Comparison of ENCODE assay signal across 8 cellular contexts in the genomic region with DNA sequence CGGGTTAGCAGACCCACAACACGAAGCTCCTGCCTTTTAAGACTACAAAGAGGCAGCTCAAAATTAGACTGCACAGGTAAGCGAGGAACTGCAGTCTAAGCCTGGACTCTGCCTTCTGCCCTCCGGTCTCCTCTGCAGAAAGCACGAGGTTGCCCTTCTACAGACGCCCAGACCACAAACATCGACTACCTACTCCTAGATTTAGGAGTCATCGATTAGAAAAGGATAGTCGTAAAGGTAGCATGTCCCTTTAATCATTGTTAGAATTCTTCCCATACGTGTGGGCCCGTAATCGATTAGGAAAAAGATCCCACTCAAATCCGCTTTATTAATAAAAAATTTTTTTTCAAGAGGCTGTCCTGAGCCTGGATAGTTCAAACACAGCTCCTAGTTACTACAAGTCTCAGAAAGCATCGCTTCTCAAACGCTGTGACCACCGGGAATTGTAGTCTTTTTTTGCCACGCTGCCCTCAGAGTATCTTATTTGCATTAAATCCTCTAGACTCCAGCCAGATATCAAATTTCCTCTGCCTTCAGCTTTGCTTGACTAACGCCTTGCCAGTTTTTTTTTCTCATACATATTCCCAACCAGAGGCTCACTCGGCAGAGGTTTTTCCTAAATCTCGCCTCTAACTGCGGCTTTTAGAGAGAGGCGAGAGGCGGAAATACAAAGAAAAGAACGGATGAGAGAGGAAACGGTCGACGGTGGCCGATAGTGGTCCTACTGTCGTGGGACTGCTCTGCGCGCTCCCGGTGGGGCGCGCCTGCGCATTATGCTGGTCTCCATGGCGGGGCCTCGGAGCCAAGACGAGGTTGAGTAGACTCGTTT. TPM values are rescaled to one million over a fixed set of nuclear protein-coding genes. Genes with fewer than 3 reads are reported as not detected.
A peak's percentile ranks its signal among the peaks of the same experiment; 100 is the strongest.
DNase-seq lines count a peak whose midpoint lies in the region; ATAC-seq and TF ChIP-seq lines count a peak whose summit lies in the region.

A gene with protein sequence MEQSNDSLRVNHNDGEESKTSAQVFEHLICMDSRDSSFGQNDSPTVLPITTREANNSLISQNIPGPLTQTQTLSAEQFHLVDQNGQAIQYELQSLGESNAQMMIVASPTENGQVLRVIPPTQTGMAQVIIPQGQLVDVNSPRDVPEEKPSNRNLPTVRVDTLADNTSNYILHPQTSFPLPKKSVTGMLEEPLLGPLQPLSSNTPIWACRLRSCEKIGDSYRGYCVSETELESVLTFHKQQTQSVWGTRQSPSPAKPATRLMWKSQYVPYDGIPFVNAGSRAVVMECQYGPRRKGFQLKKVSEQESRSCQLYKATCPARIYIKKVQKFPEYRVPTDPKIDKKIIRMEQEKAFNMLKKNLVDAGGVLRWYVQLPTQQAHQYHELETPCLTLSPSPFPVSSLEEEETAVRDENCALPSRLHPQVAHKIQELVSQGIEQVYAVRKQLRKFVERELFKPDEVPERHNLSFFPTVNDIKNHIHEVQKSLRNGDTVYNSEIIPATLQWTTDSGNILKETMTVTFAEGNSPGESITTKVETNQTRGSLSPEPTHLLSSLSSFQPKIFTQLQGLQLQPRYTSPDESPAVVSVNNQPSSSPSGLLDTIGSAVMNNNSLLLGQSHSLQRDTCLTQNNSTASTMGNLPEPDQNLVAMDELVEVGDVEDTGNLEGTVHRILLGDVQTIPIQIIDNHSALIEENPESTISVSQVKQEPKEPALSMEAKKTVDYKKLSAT (plus strand): TSS at position 763 of the 829 bp plus-strand sequence. CDS start 29,628 bp downstream, outside the sequence.
A gene (minus strand): TSS at position 161 of the 829 bp plus-strand sequence. CDS start 197 bp downstream, outside the sequence.

- H3K79me2 ChIP-seq in Loucy (ENCODE audit: insufficient read depth, low read length) = peaks cover 49% of the 10 kb centered on the region

- TF ChIP-seq CTCF in Loucy (conservative IDR thresholded peaks at IDR 0.05; ENCODE audit: low read length) (no peak), RWPE2 (IDR thresholded peaks at IDR 0.05; ENCODE audit: poor library complexity, severe bottlenecking) (no peak), fibroblast of the aortic adventitia (IDR thresholded peaks at IDR 0.05; ENCODE audit: insufficient read depth, low read length) (no peak)

- H3K4me3 Mint-ChIP-seq in natural killer cell treated with Interleukin-12 subunit alpha and Interleukin-12 subunit beta and Interleukin-15 and Interleukin-18, amount 100 ng/mL, for 72 hours = peak within 1 kb of the TSS; percentile 98

- no peaks in the 10 kb centered on the region for H3K9me3 Mint-ChIP-seq in natural killer cell treated with Interleukin-12 subunit alpha and Interleukin-12 subunit beta and Interleukin-15 and Interleukin-18, amount 100 ng/mL, for 72 hours

- peaks cover 15 to 21% of the 10 kb centered on the region in 2 donors for H3K4me1 Mint-ChIP-seq in natural killer cell treated with Interleukin-12 subunit alpha and Interleukin-12 subunit beta and Interleukin-15 and Interleukin-18, amount 100 ng/mL, for 72 hours (ENCODE audit: low read depth in 2 of 2)

- peak; percentile 95 for DNase-seq in ELR (ENCODE audit: low read depth)
- peak; percentile 90 for DNase-seq in H7
- DNase-seq in RWPE2 (ENCODE audit: low spot score) = peak; percentile 91
- DNase-seq in activated effector memory CD4-positive, alpha-beta T cell treated with Interleukin-2 at 50 U/mL for 16 hours = peak; percentile 83
- DNase-seq in fibroblast of the aortic adventitia (ENCODE audit: low read depth) = peak; percentile 95
- DNase-seq in natural killer cell treated with Interleukin-12 subunit alpha and Interleukin-12 subunit beta and Interleukin-15 and Interleukin-18, amount 100 ng/mL, for 72 hours (ENCODE audit: low spot score) = peak; percentile 91
- peak; percentile 87 for DNase-seq in stimulated activated naive CD4-positive, alpha-beta T cell treated with Interleukin-2 at 50 U/mL for 16 hours (lab: John Stamatoyannopoulos, UW)

- peak within 1 kb of the TSS; percentile 79 for H3K4me3 ChIP-seq in H7 (ENCODE audit: insufficient read depth, low read depth, low read length)
- H3K4me3 ChIP-seq in Loucy (ENCODE audit: low read length, poor library complexity, severe bottlenecking) = peak within 1 kb of the TSS; percentile 96
- peak within 1 kb of the TSS; percentile 69 for H3K4me3 ChIP-seq in RWPE2 (ENCODE audit: severe bottlenecking)
- H3K4me3 ChIP-seq in fibroblast of the aortic adventitia (ENCODE audit: low read depth, low read length) = peak within 1 kb of the TSS; percentile 95

- no peaks in the 10 kb centered on the region for H3K36me3 Mint-ChIP-seq in natural killer cell treated with Interleukin-12 subunit alpha and Interleukin-12 subunit beta and Interleukin-15 and Interleukin-18, amount 100 ng/mL, for 72 hours

- no peaks in the 10 kb centered on the region for H3K9me2 ChIP-seq in Loucy (replicated peaks; ENCODE audit: low read depth, low read length)

- H2AFZ ChIP-seq in Loucy (ENCODE audit: low read length) = peak within 1 kb of the TSS; percentile 93

- H3F3A ChIP-seq in Loucy (ENCODE audit: low read depth) = no peaks in the 10 kb centered on the region

- no peaks in the 10 kb centered on the region; the same call in 1 of the 2 replicates for H3K36me3 ChIP-seq in H7 (replicated peaks; ENCODE audit: control insufficient read depth, insufficient read depth, low read length)
- no peaks in the 10 kb centered on the region for H3K36me3 ChIP-seq in Loucy (ENCODE audit: insufficient read depth, low read length)
- H3K36me3 ChIP-seq in RWPE2 (ENCODE audit: low read depth) = peaks cover 13% of the 10 kb centered on the region

- H3K9ac ChIP-seq in Loucy (ENCODE audit: low read depth, low read length, poor library complexity, severe bottlenecking) = peak within 1 kb of the TSS; percentile 91

- peak within 1 kb of the TSS; percentile 78 for H3K27ac ChIP-seq in RWPE2 (ENCODE audit: poor library complexity, severe bottlenecking)

- H3K27me3 ChIP-seq in H7 (ENCODE audit: control insufficient read depth, insufficient read depth, low read length) = no peaks in the 10 kb centered on the region
- no peaks in the 10 kb centered on the region for H3K27me3 ChIP-seq in Loucy (ENCODE audit: insufficient read depth, low read length, poor library complexity, severe bottlenecking)
- no peaks in the 10 kb centered on the region for H3K27me3 ChIP-seq in RWPE2 (ENCODE audit: insufficient read depth, poor library complexity, severe bottlenecking)

- H3K9me3 ChIP-seq in Loucy (ENCODE audit: insufficient read depth, low read depth, low read length) = no peaks in the 10 kb centered on the region
- H3K9me3 ChIP-seq in RWPE2 (ENCODE audit: severe bottlenecking) = no peaks in the 10 kb centered on the region

- H4K20me1 ChIP-seq in Loucy (ENCODE audit: insufficient read depth, low read length, poor library complexity, severe bottlenecking) = peaks cover 21% of the 10 kb centered on the region

- no peaks in the 10 kb centered on the region for H3K27me3 Mint-ChIP-seq in natural killer cell treated with Interleukin-12 subunit alpha and Interleukin-12 subunit beta and Interleukin-15 and Interleukin-18, amount 100 ng/mL, for 72 hours

- H3K4me2 ChIP-seq in Loucy (ENCODE audit: low read depth, low read length, poor library complexity, severe bottlenecking) = peak within 1 kb of the TSS; percentile 96

- H3K27ac Mint-ChIP-seq in natural killer cell treated with Interleukin-12 subunit alpha and Interleukin-12 subunit beta and Interleukin-15 and Interleukin-18, amount 100 ng/mL, for 72 hours = peak within 1 kb of the TSS; percentile 96 to 98

- ATAC-seq in RWPE2 (ENCODE audit: low read depth) = peak; percentile 83
- peak; percentile 93 to 96 for ATAC-seq in natural killer cell treated with Interleukin-12 subunit alpha and Interleukin-12 subunit beta and Interleukin-15 and Interleukin-18, amount 100 ng/mL, for 72 hours

- H3K4me1 ChIP-seq in Loucy (ENCODE audit: insufficient read depth, low read length, poor library complexity, severe bottlenecking) = peaks cover 38% of the 10 kb centered on the region
- H3K4me1 ChIP-seq in RWPE2 (ENCODE audit: insufficient read depth, poor library complexity, severe bottlenecking) = peaks cover 19% of the 10 kb centered on the region

RNA-seq across cellular contexts. Expression of the first gene that starts in this region (rescaled TPM):
- 1.9 and 6.1 TPM in 2 replicates for total RNA-seq in H7 (2014; rRNA removed; shearing (Covaris generic))
- 14.0 and 14.2 TPM in 2 replicates for total RNA-seq in fibroblast of the aortic adventitia (ENCODE audit: low replicate concordance)
- total RNA-seq in natural killer cell treated with Interleukin-12 subunit alpha and Interleukin-12 subunit beta and Interleukin-15 and Interleukin-18, amount 100 ng/mL, for 72 hours = 1 to 10 TPM; 3.4 to 4.7 TPM

RNA-seq across cellular contexts. Expression of the second gene that starts in this region (rescaled TPM):
- total RNA-seq in H7 (2014; rRNA removed; shearing (Covaris generic)) = 123 and 130 TPM in 2 replicates
- 28.1 and 34.4 TPM in 2 replicates for total RNA-seq in fibroblast of the aortic adventitia (ENCODE audit: low replicate concordance)
- total RNA-seq in natural killer cell treated with Interleukin-12 subunit alpha and Interleukin-12 subunit beta and Interleukin-15 and Interleukin-18, amount 100 ng/mL, for 72 hours = 10 to 100 TPM; 76.4 to 90.2 TPM

Comparison
In these comparisons a context has a peak if more than half of its experiments do, and no peak if none do; other contexts are left out.
1. Peak in every context shown above with its lines: DNase-seq, ATAC-seq, H3K4me3 ChIP-seq and H3K27ac ChIP-seq.